Comparison of ENCODE assay signal across 18 cellular contexts in the genomic region with DNA sequence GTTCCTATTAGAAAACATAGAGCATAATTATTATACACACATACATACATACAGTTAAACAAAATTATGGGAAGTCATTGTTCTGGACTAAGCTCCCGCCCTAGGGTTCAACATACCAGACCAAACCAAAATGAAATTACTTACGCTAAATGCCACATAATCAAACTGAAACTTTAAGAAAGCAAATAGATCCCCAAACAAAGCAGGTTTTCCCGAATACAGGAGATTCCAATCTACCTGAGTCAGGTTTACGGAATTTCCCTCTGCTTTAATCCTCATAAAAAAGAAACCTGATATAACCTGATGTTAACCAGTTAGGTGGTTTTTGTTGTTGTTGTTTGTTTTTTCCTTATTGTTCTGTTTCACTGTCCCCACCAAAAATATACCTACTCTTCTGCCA.
"Had no signal": no experiment of that assay in that cellular context is flagged by ENCODE, and none has a peak within 500 bp of the region (broad histone marks: within the 10 kb centered on the region; RNA-seq: fewer than 3 reads in every experiment).

No MANE protein-coding gene starts in this region.

- H3K4me1 Mint-ChIP-seq: immature natural killer cell, natural killer cell had no signal

- H3K27ac ChIP-seq: psoas muscle, VCaP had no signal

- H3K27ac Mint-ChIP-seq: activated CD8-positive, alpha-beta T cell treated with anti-CD3 and anti-CD28 coated beads, Interleukin-2, amount 10 ng/mL, durations not matched to agents 7 days and 5 days; activated naive CD8-positive, alpha-beta T cell treated with anti-CD3 and anti-CD28 coated beads, Interleukin-2, amount 50 U/mL, for 24 hours; immature natural killer cell; natural killer cell had no signal

- ATAC-seq: activated CD8-positive, alpha-beta T cell treated with anti-CD3 and anti-CD28 coated beads, Interleukin-2, amount 10 ng/mL, durations not matched to agents 7 days and 5 days; activated naive CD8-positive, alpha-beta T cell treated with anti-CD3 and anti-CD28 coated beads, Interleukin-2, amount 50 U/mL, for 24 hours; left lobe of liver; natural killer cell; psoas muscle; sciatic nerve had no signal

- H3K4me3 Mint-ChIP-seq: activated CD8-positive, alpha-beta T cell treated with anti-CD3 and anti-CD28 coated beads, Interleukin-2, amount 10 ng/mL, durations not matched to agents 7 days and 5 days; activated naive CD8-positive, alpha-beta T cell treated with anti-CD3 and anti-CD28 coated beads, Interleukin-2, amount 50 U/mL, for 24 hours; immature natural killer cell; natural killer cell had no signal

- H3K4me3 ChIP-seq: psoas muscle had no signal

- H3K9me3 ChIP-seq: psoas muscle had no signal

- DNase-seq: activated CD4-positive, alpha-beta T cell treated with anti-CD3 and anti-CD28 coated beads for 4 hours; activated CD8-positive, alpha-beta memory T cell treated with anti-CD3 and anti-CD28 coated beads, Interleukin-2, amount 50 U/mL, for 48 hours; activated CD8-positive, alpha-beta T cell treated with anti-CD3 and anti-CD28 coated beads, Interleukin-2, amount 10 ng/mL, durations not matched to agents 7 days and 5 days; activated naive CD4-positive, alpha-beta T cell; activated naive CD8-positive, alpha-beta T cell treated with anti-CD3 and anti-CD28 coated beads, Interleukin-2, amount 50 U/mL, for 24 hours; central memory CD4-positive, alpha-beta T cell; cortex of kidney; effector memory CD4-positive, alpha-beta T cell; immature natural killer cell; mammary epithelial cell; natural killer cell; psoas muscle; stimulated activated CD4-positive, alpha-beta T cell treated with anti-CD3 and anti-CD28 coated beads, Interleukin-2, amount 100 ng/mL, for 24 hours; stimulated activated naive CD4-positive, alpha-beta T cell; trophoblast cell had no signal

- H3K36me3 Mint-ChIP-seq: immature natural killer cell had no signal

- H3K4me1 ChIP-seq: psoas muscle had no signal
